ENCODE assay signal across 8 cellular contexts in the genomic region with DNA sequence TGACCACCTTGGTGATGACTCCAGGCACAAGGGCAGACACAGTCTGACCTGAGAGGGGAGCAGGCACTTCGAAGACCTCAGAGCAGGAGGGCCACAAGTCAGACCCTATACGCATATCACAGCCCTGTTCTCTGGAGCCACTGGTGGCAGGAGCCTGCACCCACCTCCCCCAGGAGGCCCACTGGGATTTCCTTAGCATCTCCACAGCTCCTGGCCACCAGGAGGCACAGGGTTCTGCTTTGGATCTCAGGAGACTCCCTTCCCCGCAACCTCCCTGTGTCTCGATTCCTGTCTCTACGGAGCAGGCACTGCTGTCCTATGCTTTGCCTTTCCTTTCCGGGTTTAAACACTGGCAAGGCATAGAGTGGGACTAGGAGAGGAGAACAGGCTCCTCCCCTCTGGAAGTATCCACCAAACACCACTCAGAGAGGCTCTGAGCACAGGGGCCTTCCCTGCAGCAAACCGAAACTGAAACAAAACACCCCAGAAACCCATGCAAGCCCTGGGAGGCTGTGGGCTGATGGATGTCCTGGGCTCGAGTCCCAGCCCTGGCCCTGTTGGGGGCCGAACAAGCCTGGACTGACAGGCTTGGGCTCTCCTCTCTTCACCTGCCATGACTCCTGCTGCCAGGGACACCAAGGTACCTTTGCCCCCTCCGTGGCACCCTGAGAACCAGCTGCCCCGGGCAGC.
DNase-seq lines count a peak whose midpoint lies in the region; ATAC-seq and TF ChIP-seq lines count a peak whose summit lies in the region.

No MANE protein-coding gene starts in this region.

- no peak overlapping the region for H4K91ac ChIP-seq in trophoblast cell (ENCODE audit: low read depth, low read length)

- no peaks in the 10 kb centered on the region for H3K36me3 Mint-ChIP-seq in activated naive CD4-positive, alpha-beta T cell treated with anti-CD3 and anti-CD28 coated beads, Interleukin-2, amount 50 U/mL, for 24 hours

- no peaks in the 10 kb centered on the region for H3K27me3 ChIP-seq in trophoblast cell (ENCODE audit: insufficient read depth, low read length)
- H3K27me3 ChIP-seq in uterus, result no peaks in the 10 kb centered on the region

- peak overlapping the region; percentile 86 for H3K4me3 Mint-ChIP-seq in activated naive CD4-positive, alpha-beta T cell treated with anti-CD3 and anti-CD28 coated beads, Interleukin-2, amount 50 U/mL, for 24 hours

- peak overlapping the region; percentile 32 for H4K8ac ChIP-seq in trophoblast cell (ENCODE audit: low read depth, low read length)

- no peaks in the 10 kb centered on the region for H3K27me3 Mint-ChIP-seq in activated naive CD4-positive, alpha-beta T cell treated with anti-CD3 and anti-CD28 coated beads, Interleukin-2, amount 50 U/mL, for 24 hours

- H3K27ac Mint-ChIP-seq in activated naive CD4-positive, alpha-beta T cell treated with anti-CD3 and anti-CD28 coated beads, Interleukin-2, amount 50 U/mL, for 24 hours, result peak overlapping the region; percentile 70

- H3K4me3 ChIP-seq in trophoblast cell (ENCODE audit: low read depth, low read length) (no peak overlapping the region), uterus (peak overlapping the region; percentile 69 to 84)

- no peak overlapping the region for H3K4ac ChIP-seq in trophoblast cell (ENCODE audit: low read depth, low read length)

- peak overlapping the region; percentile 38 for H2BK12ac ChIP-seq in trophoblast cell (ENCODE audit: low read length)

- H3K4me1 Mint-ChIP-seq in activated naive CD4-positive, alpha-beta T cell treated with anti-CD3 and anti-CD28 coated beads, Interleukin-2, amount 50 U/mL, for 24 hours, result peaks cover 19% of the 10 kb centered on the region

- H4K12ac ChIP-seq in trophoblast cell (ENCODE audit: low read depth, low read length), result no peak overlapping the region

- H3K23ac ChIP-seq in trophoblast cell (ENCODE audit: low read length), result no peak overlapping the region

- H3K79me1 ChIP-seq in trophoblast cell (ENCODE audit: low read length), result peaks cover 4% of the 10 kb centered on the region

- TF ChIP-seq POLR2A in uterus (IDR thresholded peaks at IDR 0.05), result peak; percentile 31 to 32

- peak overlapping the region; percentile 0 for H3K4me2 ChIP-seq in trophoblast cell (ENCODE audit: low read length)

- H3K36me3 ChIP-seq in trophoblast cell (ENCODE audit: control insufficient read depth in 1 of 2, insufficient read depth in 2 of 2, low read length in 2 of 2) (peaks cover 6 to 9% of the 10 kb centered on the region in 2 experiments), uterus (no peaks in the 10 kb centered on the region)

- H2AFZ ChIP-seq in trophoblast cell (ENCODE audit: insufficient read depth, low read length, poor library complexity), result no peak overlapping the region

- no peak overlapping the region for H2BK5ac ChIP-seq in trophoblast cell (ENCODE audit: low read depth, low read length, poor library complexity)

- peak; percentile 84 for ATAC-seq in HG02852 (IDR thresholded peaks at IDR 0.05; ENCODE audit: unreplicated experiment)

- peak overlapping the region; percentile 18 for H3K14ac ChIP-seq in trophoblast cell (ENCODE audit: low read length)

- H3K4me1 ChIP-seq in trophoblast cell (ENCODE audit: control insufficient read depth in 1 of 2, insufficient read depth in 2 of 2, low read length in 2 of 2), result peaks cover 3 to 11% of the 10 kb centered on the region in 2 experiments
- H3K4me1 ChIP-seq in uterus, result peaks cover 0 to 19% of the 10 kb centered on the region in 2 donors

- no peaks in the 10 kb centered on the region for H3K79me2 ChIP-seq in trophoblast cell (ENCODE audit: control insufficient read depth, insufficient read depth, low read length, poor library complexity)

- peak; percentile 24 to 38 for DNase-seq in activated CD8-positive, alpha-beta memory T cell treated with anti-CD3 and anti-CD28 coated beads for 4 hours (ENCODE audit: low read depth in 2 of 2)
- DNase-seq in activated CD8-positive, alpha-beta memory T cell treated with anti-CD3 and anti-CD28 coated beads for 24 hours, result no peak
- DNase-seq in NOMO-1 treated with dmso at 0.1 percent for 144 hours (lab: John Stamatoyannopoulos, UW; ENCODE audit: unreplicated experiment), result peak; percentile 38
- DNase-seq in germinal center (ENCODE audit: low spot score), result peak; percentile 80
- peak in 1 of 2 donors; percentile 25 for DNase-seq in trophoblast cell
- DNase-seq in uterus, result peak; percentile 77 to 82

- intact Hi-C loops in uterus (cut with DNase I; ENCODE audit: low total_unique reads), result no loop called here

- TF ChIP-seq CTCF in uterus (IDR thresholded peaks at IDR 0.05), result peak in 1 of 4 experiments; percentile 6

- H3K9ac ChIP-seq in trophoblast cell (ENCODE audit: low read length), result no peak overlapping the region

- no peak overlapping the region for H2BK120ac ChIP-seq in trophoblast cell (ENCODE audit: insufficient read depth, low read length, poor library complexity)

- H3K9me3 ChIP-seq in trophoblast cell (ENCODE audit: insufficient read depth, low read depth, low read length) (peaks cover 6% of the 10 kb centered on the region), uterus (no peaks in the 10 kb centered on the region)

- no peak overlapping the region for H2AK5ac ChIP-seq in trophoblast cell (ENCODE audit: low read length)

- H3K9me3 Mint-ChIP-seq in activated naive CD4-positive, alpha-beta T cell treated with anti-CD3 and anti-CD28 coated beads, Interleukin-2, amount 50 U/mL, for 24 hours, result no peaks in the 10 kb centered on the region

- H3K27ac ChIP-seq in trophoblast cell (ENCODE audit: low read depth, low read length), result no peak overlapping the region
- H3K27ac ChIP-seq in uterus, result peak overlapping the region; percentile 97 to 100

- H3K18ac ChIP-seq in trophoblast cell (ENCODE audit: low read length), result peak overlapping the region; percentile 6

- WGBS in trophoblast cell (ENCODE audit: extremely low coverage, insufficient coverage, insufficient read length), result no CpG with 5 or more reads among the region's 11 CpGs
